In genomic region chr20:37406010-37406998, GRCh38 we compare ENCODE assay signal across 8 cellular contexts.
A peak's percentile ranks its signal among the peaks of the same experiment; 100 is the strongest.
DNase-seq lines count a peak whose midpoint lies in the region; ATAC-seq and TF ChIP-seq lines count a peak whose summit lies in the region.

No MANE protein-coding gene starts in this region.

- H3K9me3 ChIP-seq in RWPE2 (ENCODE audit: severe bottlenecking) (no peaks in the 10 kb centered on the region), breast epithelium (no peaks in the 10 kb centered on the region)

- TF ChIP-seq CTCF in RWPE2 (IDR thresholded peaks at IDR 0.05; ENCODE audit: poor library complexity, severe bottlenecking): no peak
- no peak for TF ChIP-seq CTCF in breast epithelium (IDR thresholded peaks at IDR 0.05)

- ATAC-seq in RWPE2 (ENCODE audit: low read depth) (peak; percentile 49), left colon (peak; percentile 70), HG03025 (IDR thresholded peaks at IDR 0.05; ENCODE audit: low FRiP score, unreplicated experiment) (no peak)

- H3K36me3 ChIP-seq in RWPE2 (ENCODE audit: low read depth) (peaks cover 23% of the 10 kb centered on the region), breast epithelium (no peaks in the 10 kb centered on the region)

- H3K4me3 ChIP-seq in RWPE2 (ENCODE audit: severe bottlenecking) (peak overlapping the region; percentile 13), breast epithelium (peak overlapping the region; percentile 16 to 67 (median 42))

- H3K27ac ChIP-seq in RWPE2 (ENCODE audit: poor library complexity, severe bottlenecking) (peak overlapping the region; percentile 0), breast epithelium (no peak overlapping the region)

- H3K27me3 ChIP-seq in RWPE2 (ENCODE audit: insufficient read depth, poor library complexity, severe bottlenecking) (no peaks in the 10 kb centered on the region), breast epithelium (no peaks in the 10 kb centered on the region)

- DNase-seq in NCI-H187 (lab: John Stamatoyannopoulos, UW): peak; percentile 28 to 45
- no peak for DNase-seq in NCI-H187 treated with DMSO at 0.1 percent for 48 hours (lab: John Stamatoyannopoulos, UW)
- peak; percentile 20 for DNase-seq in HS-5 (ENCODE audit: low read depth)
- DNase-seq in RWPE2 (ENCODE audit: low spot score): no peak
- no peak for DNase-seq in breast epithelium (ENCODE audit: low spot score in 2 of 2)
- peak in 1 of 2 donors; percentile 37 for DNase-seq in left colon
- peak; percentile 24 to 38 for DNase-seq in stimulated activated CD4-positive, alpha-beta T cell treated with anti-CD3 and anti-CD28 coated beads, Interleukin-2, amount 100 ng/mL, for 48 hours

- intact Hi-C loops in breast epithelium (cut with DNase I; ENCODE audit: low total_unique reads): loop anchor here (10.0 kb wide), 1 partner anchor 108 kb away; no protein-coding TSS in a partner anchor
- intact Hi-C loops in left colon (cut with DNase I, micrococcal nuclease): no loop called here

- no peaks in the 10 kb centered on the region for H3K4me1 ChIP-seq in RWPE2 (ENCODE audit: insufficient read depth, poor library complexity, severe bottlenecking)
- no peaks in the 10 kb centered on the region for H3K4me1 ChIP-seq in breast epithelium

- TF ChIP-seq POLR2A in breast epithelium (IDR thresholded peaks at IDR 0.05): no peak

Comparison
In these comparisons a context has a peak if more than half of its experiments do, and no peak if none do; other contexts are left out.
1. DNase-seq: peak in NCI-H187 (2 of 2), HS-5 (single experiment) and stimulated activated CD4-positive, alpha-beta T cell treated with anti-CD3 and anti-CD28 coated beads, Interleukin-2, amount 100 ng/mL, for 48 hours (2 of 2); none in NCI-H187 treated with DMSO at 0.1 percent for 48 hours (single experiment), RWPE2 (single experiment) and breast epithelium (0 of 2).